In the genomic region with DNA sequence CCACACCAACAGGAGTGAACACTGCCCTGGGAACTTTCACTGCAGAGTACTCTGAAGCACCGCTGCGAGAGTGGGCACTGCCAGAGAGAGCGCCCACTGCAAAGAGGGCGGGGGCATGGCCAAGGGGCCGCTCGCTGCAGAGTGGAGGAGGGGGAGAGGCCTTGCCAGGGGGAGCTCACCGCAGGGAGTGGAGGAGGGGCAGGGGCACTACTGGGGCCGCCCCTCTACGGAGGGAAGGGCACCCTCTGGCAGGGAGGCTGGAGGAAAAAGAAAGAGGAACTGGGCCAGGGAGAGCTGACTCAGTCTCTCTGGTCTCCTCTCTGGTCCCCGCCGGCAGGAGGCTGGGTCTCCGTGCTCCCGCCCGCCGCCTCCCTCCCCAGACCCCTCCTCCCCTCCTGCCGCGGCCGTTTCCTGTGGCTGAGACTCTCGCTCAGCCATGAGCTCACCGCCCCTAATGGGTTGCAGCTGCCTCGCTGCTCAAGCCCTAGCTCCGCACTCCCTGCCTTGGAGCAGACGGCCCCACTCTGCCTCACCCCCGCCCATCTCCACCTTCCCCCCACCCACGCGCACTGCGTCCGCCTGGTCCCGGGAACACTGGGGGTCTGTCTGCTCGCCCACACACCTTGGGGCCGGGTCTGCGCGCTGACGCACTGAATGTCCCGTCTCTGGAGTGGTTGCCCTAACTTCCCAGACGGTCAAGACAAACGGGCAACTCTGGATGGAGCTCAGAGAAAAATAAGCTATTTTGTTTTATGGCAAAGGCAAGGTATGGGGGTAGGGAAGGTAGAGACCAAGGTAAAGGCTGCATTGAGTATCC, we compare ENCODE assay signal across 8 cellular contexts. TPM values are rescaled to one million over a fixed set of nuclear protein-coding genes. Genes with fewer than 3 reads are reported as not detected.
DNase-seq lines count a peak whose midpoint lies in the region; ATAC-seq and TF ChIP-seq lines count a peak whose summit lies in the region.

No MANE protein-coding gene starts in this region.

- TF ChIP-seq CTCF in A673 (conservative IDR thresholded peaks at IDR 0.05; ENCODE audit: low read depth, low read length), result no peak
- TF ChIP-seq CTCF in colonic mucosa (IDR thresholded peaks at IDR 0.05), result no peak

- DNase-seq in A673 (ENCODE audit: low spot score) (peak; percentile 98), NCI-H1930 (lab: John Stamatoyannopoulos, UW) (peak; percentile 26 to 27), T-helper 17 cell (peak in 2 of 3 donors; percentile 21 to 37), colonic mucosa (peak; percentile 86), kidney tubule cell (ENCODE audit: low spot score) (peak; percentile 95), smooth muscle cell of the brain vasculature (ENCODE audit: low read depth, low spot score) (peak; percentile 87)

- H3K4me3 Mint-ChIP-seq in T-helper 17 cell, result peak overlapping the region; percentile 87

- peak overlapping the region; percentile 95 for H3K27ac Mint-ChIP-seq in T-helper 17 cell

- intact Hi-C loops in A673 (cut with micrococcal nuclease; ENCODE audit: unreplicated experiment), result loop anchor here (1.0 kb wide), 2 partner anchors 16 to 33 kb away; no protein-coding TSS in a partner anchor
- intact Hi-C loops in colonic mucosa (cut with DNase I), result no loop called here

- H3K4me1 Mint-ChIP-seq in T-helper 17 cell, result peaks cover 43% of the 10 kb centered on the region

- peak; percentile 53 for ATAC-seq in GM18499 (IDR thresholded peaks at IDR 0.05; ENCODE audit: insufficient read depth, unreplicated experiment)
- ATAC-seq in HG02870 (IDR thresholded peaks at IDR 0.05; ENCODE audit: unreplicated experiment), result peak; percentile 64
- ATAC-seq in T-helper 17 cell, result peak; percentile 40

- peak overlapping the region; percentile 98 for H3K4me3 ChIP-seq in A673 (ENCODE audit: low read depth, low read length, poor library complexity, severe bottlenecking)
- H3K4me3 ChIP-seq in colonic mucosa, result peak overlapping the region; percentile 68

- H3K36me3 ChIP-seq in A673 (ENCODE audit: insufficient read depth, low read length, poor library complexity, severe bottlenecking) (peaks cover 34% of the 10 kb centered on the region), colonic mucosa (peaks cover 9% of the 10 kb centered on the region)

- BruUV-seq in A673 (replicated peaks; lab: Mats Ljungman, UMichigan), result no TSS peak

- peak overlapping the region; percentile 91 to 99 for H3K9ac ChIP-seq in colonic mucosa (ENCODE audit: low read depth in 2 of 2, low read length in 2 of 2)

- POLR2A ChIA-PET in A673 (lab: Charles Lee; ENCODE audit: low non-redundant PET), result interaction anchor here (0.5 to 1.6 kb wide), 6 partner anchors 19 to 313 kb away, joined by 5 to 15 read pairs (median 7); no protein-coding TSS in a partner anchor

- H3K27me3 Mint-ChIP-seq in T-helper 17 cell, result peaks cover 74% of the 10 kb centered on the region

- CTCF ChIA-PET in A673 (lab: Charles Lee), result interaction anchor here (0.5 to 2.5 kb wide), 10 partner anchors 16 to 56 kb away, joined by 3 to 29 read pairs (median 12); no protein-coding TSS in a partner anchor

- H3K27me3 ChIP-seq in A673 (replicated peaks; ENCODE audit: insufficient read depth, low read depth, low read length, poor library complexity) (no peaks in the 10 kb centered on the region), colonic mucosa (no peaks in the 10 kb centered on the region)

- H3K9me3 ChIP-seq in A673 (ENCODE audit: low read depth, low read length, poor library complexity, severe bottlenecking), result no peaks in the 10 kb centered on the region
- H3K9me3 ChIP-seq in T-helper 17 cell (ENCODE audit: control insufficient read depth, low read length, poor library complexity, severe bottlenecking), result no peaks in the 10 kb centered on the region
- H3K9me3 ChIP-seq in colonic mucosa, result no peaks in the 10 kb centered on the region

- peaks cover 14% of the 10 kb centered on the region for H3K36me3 Mint-ChIP-seq in T-helper 17 cell (ENCODE audit: low read depth)

- H3K4me1 ChIP-seq in A673 (ENCODE audit: insufficient read depth, low read length, poor library complexity, severe bottlenecking), result peaks cover 27% of the 10 kb centered on the region
- peaks cover 14% of the 10 kb centered on the region for H3K4me1 ChIP-seq in colonic mucosa

- H3K27ac ChIP-seq in A673 (ENCODE audit: low read depth, low read length, poor library complexity, severe bottlenecking), result peak overlapping the region; percentile 90
- H3K27ac ChIP-seq in colonic mucosa, result peak overlapping the region; percentile 90

RNA-seq across cellular contexts. Expression of a gene that starts 1.3 kb away (rescaled TPM):
- 89.6 and 94.1 TPM in 2 replicates for total RNA-seq in A673 (2021)
- total RNA-seq in T-helper 17 cell, result 10 to 100 TPM; 12.0 to 17.3 TPM
- 10 to 100 TPM; 49.5 to 66.9 TPM for total RNA-seq in colonic mucosa

RNA-seq across cellular contexts. Expression of a gene that starts 13.8 kb away (rescaled TPM):
- total RNA-seq in A673 (2021) (not detected in 2 replicates), T-helper 17 cell (not detected), colonic mucosa (not detected)

RNA-seq across cellular contexts. Expression of a gene that starts 27.0 kb away (rescaled TPM):
- total RNA-seq in A673 (2021) (78.0 and 84.6 TPM in 2 replicates), T-helper 17 cell (10 to 100 TPM; 13.8 to 20.6 TPM), colonic mucosa (10 to 100 TPM; 44.0 to 79.6 TPM)

RNA-seq across cellular contexts. Expression of a gene that starts 29.3 kb away (rescaled TPM):
- not detected in 2 replicates for total RNA-seq in A673 (2021)
- total RNA-seq in T-helper 17 cell, result not detected
- total RNA-seq in colonic mucosa, result under 1 TPM; 0.16 to 0.30 TPM

RNA-seq across cellular contexts. Expression of a gene that starts 29.4 kb away (rescaled TPM):
- 0.48 and 0.49 TPM in 2 replicates for total RNA-seq in A673 (2021)
- 1 to 10 TPM in 1 of 2 donors, not detected in 1; 1.3 TPM for total RNA-seq in T-helper 17 cell
- 10 to 100 TPM; 28.8 to 48.3 TPM for total RNA-seq in colonic mucosa

Comparison
In these comparisons a context has a peak if more than half of its experiments do, and no peak if none do; other contexts are left out.
1. Peak in every context shown above with its lines: DNase-seq, ATAC-seq, H3K4me3 ChIP-seq and H3K27ac ChIP-seq.
2. DNase-seq: peak in every context shown above with its lines; median percentile 98 in A673; 95 in kidney tubule cell; 87 in smooth muscle cell of the brain vasculature; 86 in colonic mucosa; 29 in T-helper 17 cell; 26 in NCI-H1930.